In genomic region chr3:38165722-38166387, GRCh38 we compare ENCODE assay signal across 8 cellular contexts. TPM values are rescaled to one million over a fixed set of nuclear protein-coding genes. Genes with fewer than 3 reads are reported as not detected.
DNase-seq lines count a peak whose midpoint lies in the region; ATAC-seq and TF ChIP-seq lines count a peak whose summit lies in the region.

No MANE protein-coding gene starts in this region.

- peaks cover 0 to 20% (median 19%) of the 10 kb centered on the region in 4 donors for H3K4me1 ChIP-seq in sigmoid colon

- no peak for ATAC-seq in HG03342 (IDR thresholded peaks at IDR 0.05; ENCODE audit: unreplicated experiment)

- TF ChIP-seq RAD21 in Ishikawa (IDR thresholded peaks at IDR 0.05; ENCODE audit: low read depth): no peak

- intact Hi-C loops in sigmoid colon (cut with DNase I): loop anchor here (1.0 to 10.0 kb wide), 3 partner anchors 28 to 289 kb away; partner anchors contain the start of genes ACVR2B, MYD88 and XYLB

- H3K27ac ChIP-seq in adipose tissue (ENCODE audit: low read depth, low read length) (peak overlapping the region; percentile 34), sigmoid colon (peak overlapping the region; percentile 92 to 99 (median 98))

- H3K4me3 ChIP-seq in iPS-11a (ENCODE audit: low read depth, low read length) (peak overlapping the region; percentile 85), sigmoid colon (peak overlapping the region; percentile 73 to 98 (median 93))

- DNase-seq in DMS53 (lab: John Stamatoyannopoulos, UW) (peak; percentile 58), DMS53 treated with DMSO at 0.1 percent for 48 hours (lab: John Stamatoyannopoulos, UW; ENCODE audit: unreplicated experiment) (no peak), sigmoid colon (peak; percentile 85), NCI-H510A (lab: John Stamatoyannopoulos, UW) (no peak)

- WGBS in adipose tissue, 3 donors: 1% methylated on average over 62 of the region's 62 CpGs
- 0 to 1% methylated on average over 62 of the region's 62 CpGs for WGBS in sigmoid colon, 2 donors

- H3K9me3 ChIP-seq in sigmoid colon: no peaks in the 10 kb centered on the region

- TF ChIP-seq EP300 in Ishikawa (IDR thresholded peaks at IDR 0.05; ENCODE audit: borderline replicate concordance): peak; percentile 60; the same call in 1 of the 2 replicates
- TF ChIP-seq EP300 in sigmoid colon (IDR thresholded peaks at IDR 0.05): no peak

- TF ChIP-seq CTCF in sigmoid colon (IDR thresholded peaks at IDR 0.05): no peak

- H3K27me3 ChIP-seq in sigmoid colon: no peaks in the 10 kb centered on the region

- no peaks in the 10 kb centered on the region for H3K36me3 ChIP-seq in sigmoid colon

- TF ChIP-seq POLR2A in sigmoid colon (IDR thresholded peaks at IDR 0.05): no peak

TF ChIP-seq in Ishikawa, 13 proteins besides CTCF, POLR2A, EP300 and RAD21:
- peak; percentile 8 for TF ChIP-seq MAX (IDR thresholded peaks at IDR 0.05)
- TF ChIP-seq USF1 (IDR thresholded peaks at IDR 0.05): no peak

RNA-seq across cellular contexts. Expression of gene OXSR1, which starts 0.5 kb away (rescaled TPM):
- polyA plus RNA-seq in adipose tissue (10 to 100 TPM in 2 of 3 donors, 1 to 10 TPM in 1; 7.3 to 17.7 (median 11.0) TPM), sigmoid colon (10 to 100 TPM; 13.8 to 22.9 (median 22.8) TPM)
- 10 to 100 TPM; 21.8 to 28.8 (median 26.2) TPM for total RNA-seq in sigmoid colon

RNA-seq across cellular contexts. Expression of gene MYD88, which starts 27.4 kb away (rescaled TPM):
- 10 to 100 TPM; 11.9 to 37.7 (median 35.8) TPM for polyA plus RNA-seq in adipose tissue
- total RNA-seq in sigmoid colon: 10 to 100 TPM; 27.8 to 39.7 (median 33.4) TPM
- 10 to 100 TPM; 48.6 to 74.0 (median 58.4) TPM for polyA plus RNA-seq in sigmoid colon

RNA-seq across cellular contexts. Expression of gene ACAA1, which starts 28.9 kb away (rescaled TPM):
- polyA plus RNA-seq in adipose tissue (10 to 100 TPM; 55.3 to 84.9 (median 67.1) TPM), sigmoid colon (100 to 1,000 TPM; 102 to 258 (median 131) TPM)
- 10 to 100 TPM; 42.6 to 53.2 (median 47.6) TPM for total RNA-seq in sigmoid colon

Comparison
In these comparisons a context has a peak if more than half of its experiments do, and no peak if none do; other contexts are left out.
1. DNase-seq: peak in DMS53 (single experiment) and sigmoid colon (single experiment); none in DMS53 treated with DMSO at 0.1 percent for 48 hours (single experiment) and NCI-H510A (single experiment).